8 cellular contexts compared by ENCODE assay signal in genomic region chr5:107673106-107673367, GRCh38. TPM values are rescaled to one million over a fixed set of nuclear protein-coding genes. Genes with fewer than 3 reads are reported as not detected.
DNase-seq lines count a peak whose midpoint lies in the region; ATAC-seq and TF ChIP-seq lines count a peak whose summit lies in the region.

No MANE protein-coding gene starts in this region.

- no peaks in the 10 kb centered on the region for H3K9me2 ChIP-seq in PC-3 (replicated peaks; ENCODE audit: low read length)

- intact Hi-C loops in PC-3 (cut with micrococcal nuclease), result loop anchor here (1.0 to 10.0 kb wide), 10 partner anchors 151 to 1732 kb away; partner anchors contain the start of gene PJA2
- intact Hi-C loops in prostate gland (cut with DNase I), result loop anchor here (10.0 kb wide), 5 partner anchors 98 to 1398 kb away; no protein-coding TSS in a partner anchor

- no peak for ATAC-seq in PC-3

- no peaks in the 10 kb centered on the region for H3F3A ChIP-seq in PC-3 (ENCODE audit: low read length, unreplicated experiment)

- H3K79me2 ChIP-seq in PC-3 (ENCODE audit: low read length), result peaks cover 35% of the 10 kb centered on the region

- H3K9me3 ChIP-seq in PC-3 (ENCODE audit: low read length), result no peaks in the 10 kb centered on the region
- H3K9me3 ChIP-seq in esophagus (ENCODE audit: control insufficient read depth in 2 of 2, insufficient read depth in 1 of 2, low read depth in 1 of 2, low read length in 1 of 2), result no peaks in the 10 kb centered on the region
- H3K9me3 ChIP-seq in prostate gland, result no peaks in the 10 kb centered on the region

- H3K27me3 ChIP-seq in PC-3 (ENCODE audit: low read length) (peaks cover 17% of the 10 kb centered on the region; the same call in 1 of the 2 replicates), esophagus (ENCODE audit: control insufficient read depth in 1 of 2, insufficient read depth in 2 of 2, low read length in 2 of 2) (no peaks in the 10 kb centered on the region), prostate gland (replicated peaks; ENCODE audit: insufficient read depth) (no peaks in the 10 kb centered on the region)

- H4K20me1 ChIP-seq in PC-3 (ENCODE audit: low read length), result peaks cover 12% of the 10 kb centered on the region

- no peak for TF ChIP-seq POLR2A in prostate gland (IDR thresholded peaks at IDR 0.05)

- DNase-seq in GM12865 (ENCODE audit: low read depth), result no peak
- DNase-seq in PC-3, result no peak
- no peak for DNase-seq in prostate gland (ENCODE audit: low spot score)
- DNase-seq in SK-N-DZ (ENCODE audit: low spot score), result no peak
- DNase-seq in DMS 273 (lab: John Stamatoyannopoulos, UW; ENCODE audit: unreplicated experiment), result no peak
- no peak for DNase-seq in activated gamma-delta T cell (lab: John Stamatoyannopoulos, UW)
- no peak for DNase-seq in stimulated activated CD4-positive, alpha-beta T cell treated with anti-CD3 and anti-CD28 coated beads, Interleukin-15, amount 100 ng/mL, for 24 hours

- peak overlapping the region; percentile 83 for H3K9ac ChIP-seq in PC-3 (ENCODE audit: low read length)

- peak overlapping the region; percentile 93 for H2AFZ ChIP-seq in PC-3 (ENCODE audit: low read length)

- peak overlapping the region; percentile 90 for H3K4me3 ChIP-seq in GM12865 (ENCODE audit: low read depth, low read length)
- peak overlapping the region; percentile 83 for H3K4me3 ChIP-seq in PC-3 (ENCODE audit: low read length)
- peak overlapping the region; percentile 61 to 72 for H3K4me3 ChIP-seq in esophagus (ENCODE audit: low read depth in 1 of 2, low read length in 2 of 2)
- H3K4me3 ChIP-seq in prostate gland, result peak overlapping the region; percentile 46 to 50

- H3K36me3 ChIP-seq in PC-3 (ENCODE audit: low read depth, low read length) (no peaks in the 10 kb centered on the region), esophagus (ENCODE audit: control insufficient read depth in 2 of 2, insufficient read depth in 2 of 2, low read length in 1 of 2) (no peaks in the 10 kb centered on the region), prostate gland (no peaks in the 10 kb centered on the region)

- peak overlapping the region; percentile 99 for H3K4me2 ChIP-seq in PC-3 (ENCODE audit: low read length)

- 0% methylated on average over 11 of the region's 11 CpGs for WGBS in esophagus, 2 donors
- under 1% methylated on average over 11 of the region's 11 CpGs for WGBS in prostate gland

- H3K27ac ChIP-seq in PC-3 (ENCODE audit: low read length) (peak overlapping the region; percentile 69), esophagus (ENCODE audit: low read depth in 2 of 2, low read length in 1 of 2) (peak overlapping the region; percentile 83 to 84), prostate gland (peak overlapping the region; percentile 56 to 74)

- BruUV-seq in PC-3 (replicated peaks; lab: Mats Ljungman, UMichigan), result TSS peak; percentile 86

- H3K4me1 ChIP-seq in PC-3 (ENCODE audit: insufficient read depth, low read length) (peaks cover 29% of the 10 kb centered on the region), esophagus (ENCODE audit: control insufficient read depth in 2 of 2, insufficient read depth in 2 of 2, low read length in 1 of 2) (peaks cover 0 to 3% of the 10 kb centered on the region in 2 donors), prostate gland (replicated peaks) (no peaks in the 10 kb centered on the region)

- no peak for TF ChIP-seq CTCF in GM12865 (IDR thresholded peaks at IDR 0.05; ENCODE audit: insufficient read depth, low read depth, low read length, missing control alignments)
- no peak for TF ChIP-seq CTCF in PC-3 (conservative IDR thresholded peaks at IDR 0.05; ENCODE audit: low read depth, low read length)
- TF ChIP-seq CTCF in prostate gland (IDR thresholded peaks at IDR 0.05), result no peak

- POLR2A ChIA-PET in PC-3 (lab: Charles Lee; ENCODE audit: unreplicated experiment), result no interaction called here

- CTCF ChIA-PET in PC-3 (lab: Charles Lee), result no interaction called here

RNA-seq across cellular contexts. Expression of gene EFNA5, which starts 2.3 kb away (rescaled TPM):
- total RNA-seq in PC-3 (2014; rRNA removed), result 5.1 and 5.4 TPM in 2 replicates
- polyA plus RNA-seq in esophagus, result 1 to 10 TPM; 3.4 to 4.9 TPM
- 1 to 10 TPM; 5.6 to 7.2 TPM for total RNA-seq in prostate gland
- 8.6 and 12.1 TPM in 2 replicates for polyA plus RNA-seq in SK-N-DZ (2014; cell fraction: cytosol; rRNA removed)
- polyA plus RNA-seq in SK-N-DZ (2014; cell fraction: nucleus; rRNA removed), result 11.7 and 12.6 TPM in 2 replicates
